3 cellular contexts compared by ENCODE assay signal in the genomic region with DNA sequence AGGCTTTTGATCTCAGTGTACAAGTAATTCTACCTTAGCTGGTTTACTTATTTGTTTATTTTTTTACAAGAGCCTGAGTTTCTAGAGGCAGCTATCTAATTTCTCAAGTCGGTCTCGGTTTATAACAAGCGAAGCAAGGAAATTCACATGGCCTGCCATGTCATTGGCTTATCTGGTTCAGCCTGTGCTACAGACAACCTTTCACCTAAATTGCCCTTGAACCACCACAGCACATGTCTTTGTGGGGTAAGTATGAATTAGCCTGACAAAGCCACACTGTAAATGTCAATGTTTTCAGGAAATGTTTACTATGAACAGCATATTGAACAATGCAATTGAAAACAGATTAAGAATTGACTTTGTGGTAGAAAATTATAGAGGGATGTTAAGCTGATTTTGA.
"Had no signal": no experiment of that assay in that cellular context is flagged by ENCODE, and none has a peak within 500 bp of the region (broad histone marks: within the 10 kb centered on the region; RNA-seq: fewer than 3 reads in every experiment).

No MANE protein-coding gene starts in this region.

- H3K4me3 ChIP-seq: GM12878 had no signal

- ATAC-seq: GM12878 had no signal

- DNase-seq: GDM1, GF-D8 had no signal
